Comparison of ENCODE assay signal across 8 cellular contexts in the genomic region with DNA sequence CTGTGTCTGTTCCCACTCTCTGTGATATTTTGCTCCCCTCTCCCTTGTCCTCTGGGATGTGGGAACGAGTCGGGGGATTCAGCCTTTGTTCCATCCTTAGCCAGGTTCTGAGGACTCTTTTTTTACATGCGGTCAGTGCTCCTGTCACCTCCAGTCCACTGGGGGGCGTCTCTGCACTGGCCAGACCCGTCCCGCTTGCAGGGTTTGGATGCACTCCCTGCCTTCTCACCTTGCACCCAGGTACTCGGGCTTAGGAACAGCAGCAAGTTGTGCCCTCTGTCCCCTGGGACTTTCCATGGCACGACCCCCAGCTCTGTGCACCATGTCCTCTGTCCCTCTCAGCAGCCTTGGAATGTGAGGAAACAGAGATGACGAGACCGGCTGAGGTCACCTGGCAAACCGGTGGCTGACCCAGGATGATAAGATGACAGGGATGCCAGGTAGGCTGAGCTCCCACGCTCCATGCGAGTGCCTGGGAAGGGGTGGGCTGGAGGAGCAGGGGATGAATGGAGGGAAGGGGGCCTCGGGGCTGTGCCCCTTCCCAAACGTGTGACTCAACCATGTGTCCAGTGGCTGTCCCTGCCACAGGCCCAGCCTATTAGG. TPM values are rescaled to one million over a fixed set of nuclear protein-coding genes. Genes with fewer than 3 reads are reported as not detected.
DNase-seq lines count a peak whose midpoint lies in the region; ATAC-seq and TF ChIP-seq lines count a peak whose summit lies in the region.

No MANE protein-coding gene starts in this region.

- H3K36me3 Mint-ChIP-seq in CD8-positive, alpha-beta T cell: no peaks in the 10 kb centered on the region

- H3K27ac ChIP-seq in CD8-positive, alpha-beta T cell (ENCODE audit: low read depth, low read length): no peak overlapping the region
- no peak overlapping the region for H3K27ac ChIP-seq in ascending aorta

- H3K27ac Mint-ChIP-seq in CD8-positive, alpha-beta T cell: no peak overlapping the region

- no peak overlapping the region for H3K4me3 Mint-ChIP-seq in CD8-positive, alpha-beta T cell

- H3K9me3 ChIP-seq in CD8-positive, alpha-beta T cell (ENCODE audit: low read length): no peaks in the 10 kb centered on the region
- H3K9me3 ChIP-seq in ascending aorta: no peaks in the 10 kb centered on the region

- POLR2A ChIA-PET in CD8-positive, alpha-beta T cell (lab: Charles Lee): no interaction called here

- H3K4me1 Mint-ChIP-seq in CD8-positive, alpha-beta T cell (ENCODE audit: low read depth): no peaks in the 10 kb centered on the region

- no peaks in the 10 kb centered on the region for H3K27me3 ChIP-seq in CD8-positive, alpha-beta T cell (ENCODE audit: insufficient read depth, low read length)
- no peaks in the 10 kb centered on the region for H3K27me3 ChIP-seq in ascending aorta

- no peaks in the 10 kb centered on the region for H3K36me3 ChIP-seq in CD8-positive, alpha-beta T cell (ENCODE audit: insufficient read depth, low read length)
- no peaks in the 10 kb centered on the region for H3K36me3 ChIP-seq in ascending aorta

- peak; percentile 4 to 66 (median 34) for DNase-seq in CD8-positive, alpha-beta T cell
- DNase-seq in HT1080 (ENCODE audit: low read depth) (peak; percentile 31), SK-N-DZ (ENCODE audit: low spot score) (peak; percentile 63), ascending aorta (ENCODE audit: low spot score in 2 of 2) (no peak), iPS-NIHi11 (ENCODE audit: low spot score) (peak; percentile 87)
- peak; percentile 28 for DNase-seq in stimulated activated CD4-positive, alpha-beta T cell treated with anti-CD3 and anti-CD28 coated beads, Interleukin-4, amount 100 ng/mL, for 1 hour

- H3K4me3 ChIP-seq in CD8-positive, alpha-beta T cell (ENCODE audit: low read depth, low read length): no peak overlapping the region
- no peak overlapping the region for H3K4me3 ChIP-seq in ascending aorta

- ATAC-seq in CD8-positive, alpha-beta T cell: no peak
- ATAC-seq in GM21360 (IDR thresholded peaks at IDR 0.05; ENCODE audit: unreplicated experiment): no peak
- ATAC-seq in HG03108 (IDR thresholded peaks at IDR 0.05; ENCODE audit: unreplicated experiment): no peak

- TF ChIP-seq CTCF in CD8-positive, alpha-beta T cell (IDR thresholded peaks at IDR 0.05): peak; percentile 15
- TF ChIP-seq CTCF in ascending aorta (IDR thresholded peaks at IDR 0.05): peak; percentile 42 to 55 (median 46)

- CTCF ChIA-PET in CD8-positive, alpha-beta T cell (lab: Charles Lee): interaction anchor here (0.7 to 1.9 kb wide), 3 partner anchors 23 to 131 kb away, joined by 3 to 10 read pairs (median 3); no protein-coding TSS in a partner anchor

- no peaks in the 10 kb centered on the region for H3K9me3 Mint-ChIP-seq in CD8-positive, alpha-beta T cell

- no peaks in the 10 kb centered on the region for H3K4me1 ChIP-seq in CD8-positive, alpha-beta T cell (ENCODE audit: insufficient read depth, low read length)
- H3K4me1 ChIP-seq in ascending aorta: peaks cover 0 to 2% of the 10 kb centered on the region in 2 donors

- intact Hi-C loops in CD8-positive, alpha-beta T cell (cut with DNase I, micrococcal nuclease): loop anchor here in 1 of 2 experiments (1.0 kb wide), 1 partner anchor 130 kb away; no protein-coding TSS in a partner anchor
- intact Hi-C loops in ascending aorta (cut with DNase I): loop anchor here (1.0 kb wide), 1 partner anchor 130 kb away; no protein-coding TSS in a partner anchor

- peaks cover 19% of the 10 kb centered on the region for H3K27me3 Mint-ChIP-seq in CD8-positive, alpha-beta T cell (ENCODE audit: low read depth)

RNA-seq across cellular contexts. Expression of a gene that starts 27.3 kb away (rescaled TPM):
- not detected for total RNA-seq in CD8-positive, alpha-beta T cell
- not detected in 2 replicates for total RNA-seq in HT1080 (2014; rRNA removed; shearing (Covaris generic))
- polyA plus RNA-seq in HT1080 (2015; cell fraction: cytosol; rRNA removed): not detected in 2 replicates
- 0.06 TPM in 1 of 2 replicates, not detected in the other for polyA plus RNA-seq in HT1080 (2015; cell fraction: nucleus; rRNA removed)
- not detected in 2 replicates for polyA plus RNA-seq in SK-N-DZ (2014; cell fraction: cytosol; rRNA removed)
- not detected in 2 replicates for polyA plus RNA-seq in SK-N-DZ (2014; cell fraction: nucleus; rRNA removed)
- total RNA-seq in ascending aorta: 112 TPM

Comparison
In these comparisons a context has a peak if more than half of its experiments do, and no peak if none do; other contexts are left out.
1. DNase-seq: peak in CD8-positive, alpha-beta T cell (7 of 7), HT1080 (single experiment), SK-N-DZ (single experiment), iPS-NIHi11 (single experiment) and stimulated activated CD4-positive, alpha-beta T cell treated with anti-CD3 and anti-CD28 coated beads, Interleukin-4, amount 100 ng/mL, for 1 hour (single experiment); none in ascending aorta (0 of 2).
2. RNA of a gene that starts 27.3 kb away (total RNA-seq): 112 TPM in ascending aorta (single experiment); not detected in CD8-positive, alpha-beta T cell and not detected in HT1080; every median in the first group is over 100 times any median in the second.